ENCODE assay signal across 29 cellular contexts in genomic region chr1:151787689-151788088, GRCh38. TPM values are rescaled to one million over a fixed set of nuclear protein-coding genes. Genes with fewer than 3 reads are reported as not detected.
"Had no signal": no experiment of that assay in that cellular context is flagged by ENCODE, and none has a peak within 500 bp of the region (broad histone marks: within the 10 kb centered on the region; RNA-seq: fewer than 3 reads in every experiment).

No MANE protein-coding gene starts in this region.

- H3K27me3 ChIP-seq: stomach, suprapubic skin, testis, thyroid gland, tibial artery, tibial nerve, transverse colon, upper lobe of left lung, upper lobe of right lung, uterus, vagina had no signal

- H3K27ac ChIP-seq: stomach, suprapubic skin, testis, thoracic aorta, thyroid gland, tibial artery, tibial nerve, transverse colon, upper lobe of left lung, upper lobe of right lung, uterus, vagina had no signal

- ATAC-seq: stimulated activated effector memory CD8-positive, alpha-beta T cell treated with anti-CD3 and anti-CD28 coated beads, Interleukin-12 subunit alpha, Interleukin-12 subunit beta, amount 100 ng/mL, for 72 hours; stimulated activated memory B cell treated with anti-CD40 and anti-IgM and Interleukin-4, amounts not matched to agents 10 μg/mL and 1 μg/mL and 100 μg/mL, for 72 hours; stimulated activated naive B cell treated with anti-CD40 and anti-IgM and Interleukin-4, amounts not matched to agents 10 μg/mL and 1 μg/mL and 100 μg/mL, for 72 hours; stimulated activated naive CD8-positive, alpha-beta T cell treated with anti-CD3 and anti-CD28 coated beads, Interleukin-15, amount 100 ng/mL, for 72 hours; stimulated activated naive CD8-positive, alpha-beta T cell treated with anti-CD3 and anti-CD28 coated beads, Interleukin-15, Interleukin-2, amounts not matched to agents 100 U/mL and 50 U/mL, for 24 hours; upper lobe of right lung had no signal

- H3K9me3 ChIP-seq: stomach, suprapubic skin, testis, thoracic aorta, thyroid gland, tibial artery, tibial nerve, transverse colon, upper lobe of left lung, upper lobe of right lung, uterus, vagina had no signal

- H3K36me3 ChIP-seq: suprapubic skin, thoracic aorta, thyroid gland, transverse colon, upper lobe of left lung, upper lobe of right lung, uterus, vagina had no signal

- DNase-seq: stimulated activated CD4-positive, alpha-beta T cell treated with anti-CD3 and anti-CD28 coated beads, Interleukin-2, amount 100 ng/mL, for 48 hours; stimulated activated CD4-positive, alpha-beta T cell treated with anti-CD3 and anti-CD28 coated beads, Interleukin-4, amount 100 ng/mL, for 1 hour; stimulated activated CD4-positive, alpha-beta T cell treated with anti-CD3 and anti-CD28 coated beads, Interleukin-4, amount 100 ng/mL, for 24 hours; stimulated activated CD4-positive, alpha-beta T cell treated with anti-CD3 and anti-CD28 coated beads, Interleukin-4, amount 100 ng/mL, for 4 hours; stimulated activated CD8-positive, alpha-beta memory T cell treated with anti-CD3 and anti-CD28 coated beads, Interleukin-4, amount 100 ng/mL, for 48 hours; stimulated activated naive B cell treated with anti-CD40 and anti-IgM and Interleukin-4, amounts not matched to agents 10 μg/mL and 1 μg/mL and 100 μg/mL, for 72 hours; stimulated activated naive CD4-positive, alpha-beta T cell; stimulated activated naive CD4-positive, alpha-beta T cell treated with Interleukin-2 at 50 U/mL for 16 hours; stimulated activated naive CD8-positive, alpha-beta T cell treated with anti-CD3 and anti-CD28 coated beads, Interleukin-15, amount 100 ng/mL, for 72 hours; stimulated activated naive CD8-positive, alpha-beta T cell treated with anti-CD3 and anti-CD28 coated beads, Interleukin-15, Interleukin-2, amounts not matched to agents 100 U/mL and 50 U/mL, for 24 hours; stomach; substantia nigra; testis; thyroid gland; tibial artery; transverse colon; trophoblast cell; upper lobe of left lung; upper lobe of right lung; uterus had no signal

- H3K4me3 ChIP-seq: stomach, suprapubic skin, testis, thoracic aorta, thyroid gland, tibial artery, tibial nerve, transverse colon, upper lobe of left lung, upper lobe of right lung, uterus, vagina had no signal

- H3K4me1 ChIP-seq: testis, upper lobe of right lung, uterus had no signal

RNA-seq across cellular contexts. Expression of gene LINGO4, which starts 17.5 kb away (rescaled TPM):
- total RNA-seq: subcutaneous adipose tissue, temporal lobe, thoracic aorta, tibial nerve had no signal

RNA-seq across cellular contexts. Expression of gene RORC, which starts 43.9 kb away (rescaled TPM):
- total RNA-seq: thoracic aorta had no signal

RNA-seq across cellular contexts. Expression of gene C2CD4D, which starts 51.9 kb away (rescaled TPM):
- total RNA-seq: temporal lobe, thoracic aorta, transverse colon, urinary bladder, uterus, vagina had no signal
